8 cellular contexts compared by ENCODE assay signal in the genomic region with DNA sequence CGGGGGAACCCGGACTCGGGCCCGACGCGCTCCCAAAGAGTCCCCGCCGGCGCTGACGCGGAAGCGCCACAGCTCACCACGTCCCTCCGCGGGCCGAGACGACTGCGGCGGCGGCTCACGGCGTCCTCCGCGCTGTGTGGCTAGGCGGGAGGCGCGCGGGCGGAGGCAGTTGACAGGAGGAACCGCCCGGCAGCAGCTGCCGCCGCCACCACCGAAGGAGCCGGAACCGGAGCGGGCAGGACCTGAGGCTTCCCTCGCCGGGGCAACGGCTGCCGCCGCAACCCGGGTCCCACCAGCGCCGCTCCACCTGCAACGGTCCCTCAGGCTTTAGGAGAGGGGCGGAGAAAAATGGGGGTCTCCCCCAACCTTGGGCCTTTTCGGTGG. TPM values are rescaled to one million over a fixed set of nuclear protein-coding genes. Genes with fewer than 3 reads are reported as not detected.
A peak's percentile ranks its signal among the peaks of the same experiment; 100 is the strongest.
DNase-seq lines count a peak whose midpoint lies in the region; ATAC-seq lines count a peak whose summit lies in the region.

No MANE protein-coding gene starts in this region.

- intact Hi-C loops in Right ventricle myocardium superior (cut with DNase I), result loop anchor here (10.0 kb wide), 1 partner anchor 193 kb away; the partner anchor contains the start of genes ARF5 and GCC1
- intact Hi-C loops in posterior vena cava (cut with DNase I), result no loop called here

- ATAC-seq in GM18502 (IDR thresholded peaks at IDR 0.05; ENCODE audit: poor library complexity, unreplicated experiment) (peak; percentile 46), HG03097 (IDR thresholded peaks at IDR 0.05; ENCODE audit: low FRiP score, unreplicated experiment) (peak; percentile 38), Right ventricle myocardium superior (ENCODE audit: poor library complexity) (peak; percentile 69)
- peak; percentile 68 to 71 for ATAC-seq in activated naive CD4-positive, alpha-beta T cell treated with anti-CD3 and anti-CD28 coated beads, Interleukin-2, amount 50 U/mL, for 72 hours

- DNase-seq in ACHN (peak; percentile 81), RPMI7951 (ENCODE audit: low read depth) (peak; percentile 67), Right ventricle myocardium superior (peak; percentile 72), posterior vena cava (ENCODE audit: low spot score) (peak; percentile 89), ureter (ENCODE audit: low spot score) (peak; percentile 54)
- DNase-seq in activated naive CD4-positive, alpha-beta T cell treated with anti-CD3 and anti-CD28 coated beads, Interleukin-2, amount 50 U/mL, for 72 hours (ENCODE audit: low spot score in 2 of 2), result peak; percentile 70 to 71

- in situ Hi-C loops in ACHN (cut with HindIII; ENCODE audit: low pct_ligation_motif_present, low pct_unique_long_range_greater_than_20kb, low sequenced_read_pairs), result no loop called here

- peaks cover 0 to 9% of the 10 kb centered on the region in 2 donors for H3K9me3 Mint-ChIP-seq in activated naive CD4-positive, alpha-beta T cell treated with anti-CD3 and anti-CD28 coated beads, Interleukin-2, amount 50 U/mL, for 72 hours

- peaks cover 25 to 40% of the 10 kb centered on the region in 2 donors for H3K36me3 Mint-ChIP-seq in activated naive CD4-positive, alpha-beta T cell treated with anti-CD3 and anti-CD28 coated beads, Interleukin-2, amount 50 U/mL, for 72 hours

- peak overlapping the region; percentile 92 to 97 for H3K27ac Mint-ChIP-seq in activated naive CD4-positive, alpha-beta T cell treated with anti-CD3 and anti-CD28 coated beads, Interleukin-2, amount 50 U/mL, for 72 hours

RNA-seq across cellular contexts. Expression of gene ZNF800, which starts 0.3 kb away (rescaled TPM):
- total RNA-seq in RPMI7951 (2014; rRNA removed; shearing (Covaris generic)), result 13.2 and 22.7 TPM in 2 replicates
- 10 to 100 TPM; 26.4 to 33.5 TPM for total RNA-seq in activated naive CD4-positive, alpha-beta T cell treated with anti-CD3 and anti-CD28 coated beads, Interleukin-2, amount 50 U/mL, for 72 hours
- 17.6 TPM for total RNA-seq in Right ventricle myocardium superior
- total RNA-seq in posterior vena cava, result 10 to 100 TPM; 31.3 to 37.2 TPM
- total RNA-seq in ureter, result 42.1 TPM

Comparison
In these comparisons a context has a peak if more than half of its experiments do, and no peak if none do; other contexts are left out.
1. Peak in every context shown above with its lines: DNase-seq and ATAC-seq.